15 cellular contexts compared by ENCODE assay signal in genomic region chr11:15711311-15711710, GRCh38.
"Had no signal": no experiment of that assay in that cellular context is flagged by ENCODE, and none has a peak within 500 bp of the region (broad histone marks: within the 10 kb centered on the region; RNA-seq: fewer than 3 reads in every experiment).

No MANE protein-coding gene starts in this region.

- H3K27ac ChIP-seq: uterus had no signal

- H3K36me3 Mint-ChIP-seq: activated naive CD4-positive, alpha-beta T cell treated with anti-CD3 and anti-CD28 coated beads, Interleukin-2, amount 10 ng/mL, durations not matched to agents 7 days and 5 days; mesothelial cell of epicardium; stimulated activated effector memory CD8-positive, alpha-beta T cell treated with anti-CD3 and anti-CD28 coated beads, Interleukin-12 subunit alpha, Interleukin-12 subunit beta, amount 100 ng/mL, for 72 hours had no signal

- H3K4me3 ChIP-seq: smooth muscle cell, tibial artery, uterus had no signal

- DNase-seq: activated B cell treated with CpG ODN at 0.5 μM for 24 hours; activated CD4-positive, alpha-beta T cell treated with anti-CD3 and anti-CD28 coated beads, Interleukin-2, amount 10 ng/mL, durations not matched to agents 24 days and 14 days; activated naive CD4-positive, alpha-beta T cell treated with anti-CD3 and anti-CD28 coated beads, Interleukin-2, amount 10 ng/mL, durations not matched to agents 7 days and 5 days; central memory CD4-positive, alpha-beta T cell; erythroblast; kidney; posterior cingulate gyrus; right cardiac atrium; tibial artery; uterus had no signal

- H3K9me3 Mint-ChIP-seq: activated CD4-positive, alpha-beta T cell treated with anti-CD3 and anti-CD28 coated beads, Interleukin-2, amount 10 ng/mL, durations not matched to agents 24 days and 14 days; activated naive CD4-positive, alpha-beta T cell treated with anti-CD3 and anti-CD28 coated beads, Interleukin-2, amount 10 ng/mL, durations not matched to agents 7 days and 5 days; T-helper 1 cell treated with Interleukin-12 subunit alpha and Interleukin-12 subunit beta and Interleukin-4 antibody, amounts not matched to agents 30 μg/mL and 1 μg/mL, for 36 hours had no signal

- H3K4me3 Mint-ChIP-seq: activated B cell treated with CpG ODN at 0.5 μM for 24 hours; activated CD4-positive, alpha-beta T cell treated with anti-CD3 and anti-CD28 coated beads, Interleukin-2, amount 10 ng/mL, durations not matched to agents 24 days and 14 days; activated naive CD4-positive, alpha-beta T cell treated with anti-CD3 and anti-CD28 coated beads, Interleukin-2, amount 10 ng/mL, durations not matched to agents 7 days and 5 days; activated T-helper 17 cell treated with anti-CD3 and anti-CD28 coated beads, Interleukin-2, amount 50 U/mL, for 72 hours; mesothelial cell of epicardium; stimulated activated effector memory CD8-positive, alpha-beta T cell treated with anti-CD3 and anti-CD28 coated beads, Interleukin-12 subunit alpha, Interleukin-12 subunit beta, amount 100 ng/mL, for 72 hours; T-helper 1 cell treated with Interleukin-12 subunit alpha and Interleukin-12 subunit beta and Interleukin-4 antibody, amounts not matched to agents 30 μg/mL and 1 μg/mL, for 36 hours had no signal

- H3K36me3 ChIP-seq: tibial artery, uterus had no signal

- H3K4me1 Mint-ChIP-seq: activated B cell treated with CpG ODN at 0.5 μM for 24 hours; activated CD4-positive, alpha-beta T cell treated with anti-CD3 and anti-CD28 coated beads, Interleukin-2, amount 10 ng/mL, durations not matched to agents 24 days and 14 days; activated naive CD4-positive, alpha-beta T cell treated with anti-CD3 and anti-CD28 coated beads, Interleukin-2, amount 10 ng/mL, durations not matched to agents 7 days and 5 days; activated T-helper 17 cell treated with anti-CD3 and anti-CD28 coated beads, Interleukin-2, amount 50 U/mL, for 72 hours; stimulated activated effector memory CD8-positive, alpha-beta T cell treated with anti-CD3 and anti-CD28 coated beads, Interleukin-12 subunit alpha, Interleukin-12 subunit beta, amount 100 ng/mL, for 72 hours had no signal

- H3K9me3 ChIP-seq: tibial artery, uterus had no signal

- H3K27ac Mint-ChIP-seq: activated B cell treated with CpG ODN at 0.5 μM for 24 hours; activated CD4-positive, alpha-beta T cell treated with anti-CD3 and anti-CD28 coated beads, Interleukin-2, amount 10 ng/mL, durations not matched to agents 24 days and 14 days; activated naive CD4-positive, alpha-beta T cell treated with anti-CD3 and anti-CD28 coated beads, Interleukin-2, amount 10 ng/mL, durations not matched to agents 7 days and 5 days; activated T-helper 17 cell treated with anti-CD3 and anti-CD28 coated beads, Interleukin-2, amount 50 U/mL, for 72 hours; mesothelial cell of epicardium; stimulated activated effector memory CD8-positive, alpha-beta T cell treated with anti-CD3 and anti-CD28 coated beads, Interleukin-12 subunit alpha, Interleukin-12 subunit beta, amount 100 ng/mL, for 72 hours; T-helper 1 cell treated with Interleukin-12 subunit alpha and Interleukin-12 subunit beta and Interleukin-4 antibody, amounts not matched to agents 30 μg/mL and 1 μg/mL, for 36 hours had no signal

- H3K27me3 ChIP-seq: tibial artery, uterus had no signal

- H3K27me3 Mint-ChIP-seq: activated B cell treated with CpG ODN at 0.5 μM for 24 hours; activated CD4-positive, alpha-beta T cell treated with anti-CD3 and anti-CD28 coated beads, Interleukin-2, amount 10 ng/mL, durations not matched to agents 24 days and 14 days; activated naive CD4-positive, alpha-beta T cell treated with anti-CD3 and anti-CD28 coated beads, Interleukin-2, amount 10 ng/mL, durations not matched to agents 7 days and 5 days had no signal

- H3K4me1 ChIP-seq: uterus had no signal
